21 cellular contexts compared by ENCODE assay signal in genomic region chr3:84891851-84892250, GRCh38.
"Had no signal": no experiment of that assay in that cellular context is flagged by ENCODE, and none has a peak within 500 bp of the region (broad histone marks: within the 10 kb centered on the region; RNA-seq: fewer than 3 reads in every experiment).

No MANE protein-coding gene starts in this region.

- H3K27ac Mint-ChIP-seq: immature natural killer cell; mesothelial cell of epicardium; naive thymus-derived CD4-positive, alpha-beta T cell; natural killer cell treated with Interleukin-12 subunit alpha and Interleukin-12 subunit beta and Interleukin-15 and Interleukin-18, amount 100 ng/mL, for 72 hours; progenitor cell of endocrine pancreas; stimulated activated naive B cell treated with anti-CD40 and anti-IgM and Interleukin-4, amounts not matched to agents 10 μg/mL and 1 μg/mL and 100 μg/mL, for 72 hours had no signal

- H3K27me3 Mint-ChIP-seq: naive thymus-derived CD4-positive, alpha-beta T cell; natural killer cell treated with Interleukin-12 subunit alpha and Interleukin-12 subunit beta and Interleukin-15 and Interleukin-18, amount 100 ng/mL, for 72 hours; progenitor cell of endocrine pancreas; stimulated activated naive B cell treated with anti-CD40 and anti-IgM and Interleukin-4, amounts not matched to agents 10 μg/mL and 1 μg/mL and 100 μg/mL, for 72 hours had no signal

- H3K4me3 Mint-ChIP-seq: immature natural killer cell; mesothelial cell of epicardium; naive thymus-derived CD4-positive, alpha-beta T cell; natural killer cell treated with Interleukin-12 subunit alpha and Interleukin-12 subunit beta and Interleukin-15 and Interleukin-18, amount 100 ng/mL, for 72 hours; stimulated activated naive B cell treated with anti-CD40 and anti-IgM and Interleukin-4, amounts not matched to agents 10 μg/mL and 1 μg/mL and 100 μg/mL, for 72 hours had no signal

- DNase-seq: immature natural killer cell; islet precursor cell; left ventricle myocardium inferior; mesendoderm; naive thymus-derived CD4-positive, alpha-beta T cell; ovary; right cardiac atrium; stimulated activated CD4-positive, alpha-beta T cell treated with anti-CD3 and anti-CD28 coated beads, Interleukin-12 subunit alpha, Interleukin-12 subunit beta, amount 100 ng/mL, for 4 hours; stimulated activated CD4-positive, alpha-beta T cell treated with anti-CD3 and anti-CD28 coated beads, Interleukin-15, amount 100 ng/mL, for 24 hours; stimulated activated CD4-positive, alpha-beta T cell treated with anti-CD3 and anti-CD28 coated beads, Interleukin-2, amount 100 ng/mL, for 24 hours; stimulated activated CD4-positive, alpha-beta T cell treated with anti-CD3 and anti-CD28 coated beads, Interleukin-4, amount 100 ng/mL, for 1 hour; stimulated activated naive B cell treated with anti-CD40 and anti-IgM and Interleukin-4, amounts not matched to agents 10 μg/mL and 1 μg/mL and 100 μg/mL, for 72 hours; stimulated activated naive CD8-positive, alpha-beta T cell treated with anti-CD3 and anti-CD28 coated beads, Interleukin-15, Interleukin-2, amounts not matched to agents 100 U/mL and 50 U/mL, for 24 hours; stomach; testis; thyroid gland; transverse colon; upper lobe of left lung had no signal

- H3K36me3 Mint-ChIP-seq: immature natural killer cell; mesothelial cell of epicardium; stimulated activated naive B cell treated with anti-CD40 and anti-IgM and Interleukin-4, amounts not matched to agents 10 μg/mL and 1 μg/mL and 100 μg/mL, for 72 hours had no signal

- H3K4me1 Mint-ChIP-seq: immature natural killer cell; mesothelial cell of epicardium; naive thymus-derived CD4-positive, alpha-beta T cell; stimulated activated naive B cell treated with anti-CD40 and anti-IgM and Interleukin-4, amounts not matched to agents 10 μg/mL and 1 μg/mL and 100 μg/mL, for 72 hours had no signal
